In genomic region chr1:164577291-164577690, GRCh38 we compare ENCODE assay signal across 17 cellular contexts. TPM values are rescaled to one million over a fixed set of nuclear protein-coding genes. Genes with fewer than 3 reads are reported as not detected.
DNase-seq lines count a peak whose midpoint lies in the region; ATAC-seq, FAIRE-seq and TF ChIP-seq lines count a peak whose summit lies in the region.
"Had no signal": no experiment of that assay in that cellular context is flagged by ENCODE, and none has a peak within 500 bp of the region (broad histone marks: within the 10 kb centered on the region; RNA-seq: fewer than 3 reads in every experiment).

No MANE protein-coding gene starts in this region.

- dilution Hi-C loops in IMR-90 (cut with HindIII; ENCODE audit: low sequenced_read_pairs, unreplicated experiment): no loop called here

- H3K4me3 Mint-ChIP-seq in mesothelial cell of epicardium: peak overlapping the region; percentile 57
- H3K4me3 Mint-ChIP-seq: activated CD8-positive, alpha-beta T cell treated with anti-CD3 and anti-CD28 coated beads, Interleukin-2, amount 10 ng/mL, durations not matched to agents 7 days and 5 days had no signal

- peaks cover 24 to 95% of the 10 kb centered on the region in 2 experiments; a peak in 3 of 4 replicates for H3K79me2 ChIP-seq in H1 (ENCODE audit: control insufficient read depth in 1 of 2, insufficient read depth in 2 of 2, low read length in 2 of 2)

- H4K5ac ChIP-seq in IMR-90 (ENCODE audit: low read depth, low read length): no peak overlapping the region
- no peak overlapping the region for H4K5ac ChIP-seq in H1 (ENCODE audit: insufficient read length, low read depth, low read length)

- FAIRE-seq in H1 (lab: Jason Lieb, UNC): no peak
- FAIRE-seq: GM12878, HepG2 had no signal

- H2BK15ac ChIP-seq in IMR-90 (ENCODE audit: low read depth, low read length) (no peak overlapping the region), H1 (ENCODE audit: low read length) (no peak overlapping the region)

- no peak overlapping the region for H3K14ac ChIP-seq in IMR-90 (replicated peaks; ENCODE audit: low read depth, low read length)
- H3K14ac ChIP-seq in H1 (ENCODE audit: insufficient read length): no peak overlapping the region

- H2BK120ac ChIP-seq in IMR-90 (ENCODE audit: low read depth, low read length): peak overlapping the region; percentile 45; the same call in 1 of the 2 replicates
- H2BK120ac ChIP-seq in H1 (replicated peaks; ENCODE audit: low read depth, low read length): no peak overlapping the region

- H3K4me1 ChIP-seq in IMR-90 (ENCODE audit: control insufficient read depth, insufficient read depth, low read length) (peaks cover 15% of the 10 kb centered on the region), H1 (replicated peaks in 1 of 4; ENCODE audit: control insufficient read depth in 3 of 4, insufficient read depth in 4 of 4, low read length in 3 of 4) (peaks cover 21 to 43% (median 34%) of the 10 kb centered on the region in 4 experiments), thoracic aorta (ENCODE audit: control insufficient read depth in 1 of 2, low read depth in 2 of 2) (peaks cover 9 to 65% of the 10 kb centered on the region in 2 donors)

- no peak overlapping the region for H2AK9ac ChIP-seq in IMR-90 (replicated peaks; ENCODE audit: low read depth, low read length, poor library complexity)

- H3K36me3 Mint-ChIP-seq in mesothelial cell of epicardium: peaks cover 15% of the 10 kb centered on the region

- in situ Hi-C loops in IMR-90 (cut with MboI; ENCODE audit: low sequenced_read_pairs): no loop called here

- H2AFZ ChIP-seq in IMR-90 (replicated peaks; ENCODE audit: low read length, poor library complexity): no peak overlapping the region
- no peak overlapping the region for H2AFZ ChIP-seq in H1 (ENCODE audit: low read length)

- peak overlapping the region; percentile 9; the same call in 1 of the 2 replicates for H2AK5ac ChIP-seq in IMR-90 (ENCODE audit: low read depth, low read length)
- H2AK5ac ChIP-seq in H1 (ENCODE audit: low read depth, low read length): no peak overlapping the region

- DNase-seq in IMR-90 (peak; percentile 52), H1 (ENCODE audit: low read depth in 1 of 2, low spot score in 2 of 2) (no peak), mesothelial cell of epicardium (ENCODE audit: low spot score in 2 of 2, unreplicated experiment in 2 of 2) (no peak), thoracic aorta (ENCODE audit: low spot score) (no peak), SHP77 treated with DMSO at 0.1 percent for 48 hours (lab: John Stamatoyannopoulos, UW) (no peak), left colon (no peak), putamen (ENCODE audit: low spot score) (no peak)
- DNase-seq: activated CD8-positive, alpha-beta T cell treated with anti-CD3 and anti-CD28 coated beads, Interleukin-2, amount 10 ng/mL, durations not matched to agents 7 days and 5 days; body of pancreas; DMS79 treated with DMSO at 0.1 percent for 48 hours; SHP77 had no signal

- peak overlapping the region; percentile 21 for H3K9ac ChIP-seq in IMR-90 (ENCODE audit: low read depth, low read length)
- H3K9ac ChIP-seq in H1 (replicated peaks in 1 of 4; ENCODE audit: extremely low read depth in 1 of 4, low read depth in 3 of 4, low read length in 3 of 4): no peak overlapping the region

- POLR2A ChIA-PET in IMR-90 (lab: Charles Lee; ENCODE audit: unreplicated experiment) (interaction anchor here (0.6 to 0.8 kb wide), 2 partner anchors 18 to 258 kb away, joined by 3 to 13 read pairs; partner anchors contain the start of gene PBX1), H1 (lab: Charles Lee; ENCODE audit: partially characterized antibody) (interaction anchor here (0.8 to 2.6 kb wide), 8 partner anchors 10 to 39 kb away, joined by 3 to 10 read pairs (median 6); partner anchors contain the start of gene PBX1)

- H3K4me1 Mint-ChIP-seq in mesothelial cell of epicardium: peaks cover 74% of the 10 kb centered on the region

- H4K20me1 ChIP-seq in IMR-90 (ENCODE audit: insufficient read depth, low read length): peaks cover 4% of the 10 kb centered on the region; the same call in 1 of the 2 replicates
- peaks cover 2 to 8% of the 10 kb centered on the region in 2 experiments for H4K20me1 ChIP-seq in H1 (replicated peaks in 1 of 2; ENCODE audit: control insufficient read depth in 1 of 2, insufficient read depth in 2 of 2, low read length in 2 of 2)

- H3K4me2 ChIP-seq in IMR-90 (ENCODE audit: low read depth, low read length) (peak overlapping the region; percentile 31), H1 (ENCODE audit: insufficient read depth in 1 of 2, low read depth in 2 of 2, low read length in 2 of 2) (peak overlapping the region; percentile 66 to 79)

- peaks cover 6% of the 10 kb centered on the region; the same call in 1 of the 2 replicates for H3K36me3 ChIP-seq in IMR-90 (ENCODE audit: control insufficient read depth, insufficient read depth, low read length)
- H3K36me3 ChIP-seq in H1 (ENCODE audit: control insufficient read depth in 2 of 4, insufficient read depth in 4 of 4, low read length in 3 of 4): no peaks in the 10 kb centered on the region; a peak in 1 of 8 replicates
- H3K36me3 ChIP-seq in thoracic aorta: no peaks in the 10 kb centered on the region

- no peak overlapping the region; a peak in 1 of 4 replicates for H4K8ac ChIP-seq in IMR-90 (ENCODE audit: low read depth in 2 of 2, low read length in 2 of 2)
- H4K8ac ChIP-seq in H1 (ENCODE audit: extremely low read depth, insufficient read depth, low read length): no peak overlapping the region

- H3K9me3 Mint-ChIP-seq in mesothelial cell of epicardium: peaks cover under 1% of the 10 kb centered on the region
- H3K9me3 Mint-ChIP-seq: activated T-helper 2 cell treated with anti-CD3 and anti-CD28 coated beads, Interferon-gamma antibody, Interleukin-2, Interleukin-4, amounts not matched to agents 10 μg/mL and 5 μg/mL and 100 μg/mL, durations not matched to agents 14 hours and 24 hours and 36 hours had no signal

- TF ChIP-seq CTCF in IMR-90 (conservative IDR thresholded peaks at IDR 0.05; ENCODE audit: low read depth, low read length): no peak
- TF ChIP-seq CTCF in H1 (IDR thresholded peaks at IDR 0.05; ENCODE audit: control extremely low read depth in 1 of 3, insufficient read depth in 1 of 3, low read depth in 1 of 3, low read length in 3 of 3): no peak
- no peak for TF ChIP-seq CTCF in mesothelial cell of epicardium (IDR thresholded peaks at IDR 0.05; ENCODE audit: unreplicated experiment)
- TF ChIP-seq CTCF in thoracic aorta (IDR thresholded peaks at IDR 0.05): no peak

- TF ChIP-seq POLR2A in IMR-90 (IDR thresholded peaks at IDR 0.05; ENCODE audit: low read depth, low read length): no peak
- no peak for TF ChIP-seq POLR2A in H1 (IDR thresholded peaks at IDR 0.05; ENCODE audit: control extremely low read depth in 1 of 2, low read depth in 2 of 2, low read length in 2 of 2)

- peaks cover 11% of the 10 kb centered on the region for H3K9me1 ChIP-seq in IMR-90 (ENCODE audit: insufficient read depth, low read length)

- H3K27me3 ChIP-seq in IMR-90 (ENCODE audit: control insufficient read depth, insufficient read depth, low read length) (no peaks in the 10 kb centered on the region), H1 (replicated peaks in 1 of 4; ENCODE audit: control insufficient read depth in 3 of 4, extremely low read depth in 1 of 4, insufficient read depth in 3 of 4, low read length in 3 of 4) (no peaks in the 10 kb centered on the region), thoracic aorta (replicated peaks; ENCODE audit: insufficient read depth) (no peaks in the 10 kb centered on the region)
- H3K27me3 ChIP-seq: body of pancreas had no signal

- H2BK20ac ChIP-seq in IMR-90 (ENCODE audit: low read depth, low read length) (peak overlapping the region; percentile 16), H1 (ENCODE audit: low read length) (no peak overlapping the region)

- H3K27me3 Mint-ChIP-seq in mesothelial cell of epicardium (ENCODE audit: low read depth): no peaks in the 10 kb centered on the region

- peak overlapping the region; percentile 71 for H2BK5ac ChIP-seq in IMR-90 (ENCODE audit: low read depth, low read length, poor library complexity, severe bottlenecking)
- H2BK5ac ChIP-seq in H1 (ENCODE audit: low read depth, low read length): 0 out of 2 replicates have a peak overlapping the region, but pooled peaks have one; percentile 0

- H3K27ac Mint-ChIP-seq in mesothelial cell of epicardium: peak overlapping the region; percentile 97
- H3K27ac Mint-ChIP-seq: activated CD8-positive, alpha-beta T cell treated with anti-CD3 and anti-CD28 coated beads, Interleukin-2, amount 10 ng/mL, durations not matched to agents 7 days and 5 days; activated T-helper 2 cell treated with anti-CD3 and anti-CD28 coated beads, Interferon-gamma antibody, Interleukin-2, Interleukin-4, amounts not matched to agents 10 μg/mL and 5 μg/mL and 100 μg/mL, durations not matched to agents 14 hours and 24 hours and 36 hours had no signal

- H3K4ac ChIP-seq in IMR-90 (ENCODE audit: low read depth, low read length) (peak overlapping the region; percentile 47), H1 (replicated peaks; ENCODE audit: insufficient read length, low read depth, low read length) (no peak overlapping the region)

- H3K56ac ChIP-seq in IMR-90 (ENCODE audit: extremely low read depth, insufficient read depth, low read length): peak overlapping the region; percentile 46; the same call in 1 of the 2 replicates
- no peak overlapping the region for H3K56ac ChIP-seq in H1 (replicated peaks; ENCODE audit: insufficient read length, low read depth, low read length)

- BruUV-seq in IMR-90 (replicated peaks; lab: Mats Ljungman, UMichigan): no TSS peak

- H3K23ac ChIP-seq in IMR-90 (ENCODE audit: low read depth, low read length): peak overlapping the region; percentile 69; the same call in 1 of the 2 replicates
- H3K23ac ChIP-seq in H1 (ENCODE audit: insufficient read length): no peak overlapping the region

- TF ChIP-seq RAD21 in IMR-90 (IDR thresholded peaks at IDR 0.05; ENCODE audit: low read length): no peak
- TF ChIP-seq RAD21 in H1 (IDR thresholded peaks at IDR 0.05 in 1 of 2, conservative IDR thresholded peaks at IDR 0.05 in 1 of 2; ENCODE audit: low read depth in 2 of 2, low read length in 2 of 2): no peak

- WGBS in IMR-90 (ENCODE audit: extremely low coverage in 2 of 2, insufficient read length in 1 of 2), 2 experiments: no CpG with 5 or more reads among the region's 3 CpGs
- WGBS in H1 (ENCODE audit: extremely low coverage in 1 of 2, insufficient coverage in 1 of 2, insufficient read length in 1 of 2, insufficient replicate concordance in 2 of 2, low coverage in 1 of 2, low lambda C conversion rate in 2 of 2, missing lambda C conversion rate in 1 of 2), 2 experiments: 37% methylated on average over 3 of the region's 3 CpGs; no CpG with 5 or more reads in 1 of the 2 experiments

- no peak for TF ChIP-seq EP300 in H1 (IDR thresholded peaks at IDR 0.05; ENCODE audit: borderline replicate concordance in 1 of 2, low read depth in 2 of 2, low read length in 2 of 2)

- H3K9me3 ChIP-seq in IMR-90 (ENCODE audit: control insufficient read depth, insufficient read depth, low read length): no peaks in the 10 kb centered on the region
- H3K9me3 ChIP-seq in H1 (ENCODE audit: insufficient read depth in 2 of 2, low read depth in 1 of 2, low read length in 1 of 2): no peaks in the 10 kb centered on the region
- no peaks in the 10 kb centered on the region for H3K9me3 ChIP-seq in thoracic aorta
- H3K9me3 ChIP-seq: body of pancreas had no signal

- intact Hi-C loops in IMR-90 (cut with micrococcal nuclease): loop anchor here (1.0 to 5.0 kb wide), 4 partner anchors 12 to 210 kb away; no protein-coding TSS in a partner anchor
- intact Hi-C loops in left colon (cut with DNase I, micrococcal nuclease): no loop called here

- H4K91ac ChIP-seq in IMR-90 (ENCODE audit: insufficient read depth, low read depth, low read length) (peak overlapping the region; percentile 26; the same call in 1 of the 2 replicates), H1 (replicated peaks; ENCODE audit: insufficient read length, low read length) (no peak overlapping the region)

- H3K79me1 ChIP-seq in IMR-90 (ENCODE audit: low read depth in 1 of 2, low read length in 2 of 2): peaks cover 22 to 48% of the 10 kb centered on the region in 2 experiments
- H3K79me1 ChIP-seq in H1 (ENCODE audit: low read depth, low read length): peaks cover 8% of the 10 kb centered on the region

- ATAC-seq in IMR-90 (ENCODE audit: low read depth) (peak; percentile 61), thoracic aorta (ENCODE audit: insufficient number of reproducible peaks, low FRiP score, low read depth) (no peak), HG03354 (IDR thresholded peaks at IDR 0.05; ENCODE audit: poor library complexity, severe bottlenecking, unreplicated experiment) (no peak), left colon (no peak)
- ATAC-seq: activated CD8-positive, alpha-beta T cell treated with anti-CD3 and anti-CD28 coated beads, Interleukin-2, amount 10 ng/mL, durations not matched to agents 7 days and 5 days; body of pancreas; GM12878; HepG2 had no signal

- H3K23me2 ChIP-seq in H1 (ENCODE audit: low read depth, low read length): peaks cover 7% of the 10 kb centered on the region

- H3K27ac ChIP-seq in IMR-90 (ENCODE audit: insufficient read depth, low read length) (peak overlapping the region; percentile 92; the same call in 1 of the 2 replicates), H1 (ENCODE audit: low read depth, low read length) (no peak overlapping the region), thoracic aorta (peak overlapping the region; percentile 80 to 82)
- H3K27ac ChIP-seq: C4-2B had no signal

- H2BK12ac ChIP-seq in H1 (ENCODE audit: low read depth, low read length): no peak overlapping the region

- CTCF ChIA-PET in IMR-90 (lab: Yijun Ruan, JAX): interaction anchor here (0.6 to 1.1 kb wide), 2 partner anchors 185 to 213 kb away, joined by 3 read pairs; no protein-coding TSS in a partner anchor
- CTCF ChIA-PET in H1 (lab: Charles Lee; ENCODE audit: partially characterized antibody): interaction anchor here (0.6 to 1.9 kb wide), 10 partner anchors 9 to 259 kb away, joined by 3 to 6 read pairs (median 4); no protein-coding TSS in a partner anchor

- peak overlapping the region; percentile 1; the same call in 1 of the 2 replicates for H3K18ac ChIP-seq in IMR-90 (ENCODE audit: low read depth, low read length)
- H3K18ac ChIP-seq in H1 (ENCODE audit: extremely low read depth, low read length): no peak overlapping the region

- no peak overlapping the region for H3K4me3 ChIP-seq in IMR-90 (ENCODE audit: insufficient read depth, low read depth, low read length)
- peak overlapping the region in 3 of 4 experiments; percentile 4 to 54 (median 36); a peak in 3 of 8 replicates for H3K4me3 ChIP-seq in H1 (ENCODE audit: extremely low read depth in 1 of 4, insufficient read depth in 2 of 4, low read depth in 3 of 4, low read length in 4 of 4)
- peak overlapping the region; percentile 74 for H3K4me3 ChIP-seq in thoracic aorta
- H3K4me3 ChIP-seq: body of pancreas, GM12878, lung had no signal

RNA-seq across cellular contexts. Expression of gene PBX1, which starts 18.3 kb away (rescaled TPM):
- total RNA-seq in IMR-90 (2012; rRNA removed) (17.5 and 17.9 TPM in 2 replicates), mesothelial cell of epicardium (699 to 723 TPM (median 719 TPM) in 3 replicates), thoracic aorta (10 to 100 TPM; 50.5 to 53.1 TPM), left colon (10 to 100 TPM; 55.4 to 56.2 TPM)
- polyA plus RNA-seq in IMR-90 (2012; rRNA removed) (12.3 and 13.9 TPM in 2 replicates), H1 (2011; rRNA removed) (80.1 and 87.4 TPM in 2 replicates)
- polyA plus RNA-seq in IMR-90 (2012; cell fraction: cytosol; rRNA removed): 7.1 and 11.7 TPM in 2 replicates
- polyA plus RNA-seq in IMR-90 (2012; cell fraction: nucleus; rRNA removed; ENCODE audit: low replicate concordance): 8.2 and 17.8 TPM in 2 replicates
- 118 and 124 TPM in 2 replicates for total RNA-seq in H1 (2021; fragmentation: NEBNext Ultra II Directional; extraction: Animal tissue kit (Norgen Biotek cat#: 25700))
- 74.1 TPM for polyA plus RNA-seq in H1 (2011; cell fraction: cytosol; rRNA removed)
- 95.6 TPM for polyA plus RNA-seq in H1 (2011; cell fraction: nucleus; rRNA removed)
- polyA plus RNA-seq in H1 (2012, experiment 1 of 2): 77.4 to 111 TPM (median 91.6 TPM) in 4 replicates
- polyA plus RNA-seq in H1 (2012, experiment 2 of 2): 28.4 TPM
- polyA plus RNA-seq in H1 (2013, experiment 1 of 2): 54.3 TPM
- 50.2 TPM for polyA plus RNA-seq in H1 (2013, experiment 2 of 2)
- 219 and 238 TPM in 2 replicates for polyA minus RNA-seq in H1 (2011; rRNA and poly(A)+ RNA removed)
- polyA minus RNA-seq in H1 (2011; cell fraction: cytosol; rRNA and poly(A)+ RNA removed): 79.4 TPM
- 225 TPM for polyA minus RNA-seq in H1 (2011; cell fraction: nucleus; rRNA and poly(A)+ RNA removed)
- total RNA-seq: activated CD8-positive, alpha-beta T cell treated with anti-CD3 and anti-CD28 coated beads, Interleukin-2, amount 10 ng/mL, durations not matched to agents 7 days and 5 days; activated T-helper 2 cell treated with anti-CD3 and anti-CD28 coated beads, Interferon-gamma antibody, Interleukin-2, Interleukin-4, amounts not matched to agents 10 μg/mL and 5 μg/mL and 100 μg/mL, durations not matched to agents 14 hours and 24 hours and 36 hours; HepG2 had no signal
